ENCODE assay signal across 17 cellular contexts in the genomic region with DNA sequence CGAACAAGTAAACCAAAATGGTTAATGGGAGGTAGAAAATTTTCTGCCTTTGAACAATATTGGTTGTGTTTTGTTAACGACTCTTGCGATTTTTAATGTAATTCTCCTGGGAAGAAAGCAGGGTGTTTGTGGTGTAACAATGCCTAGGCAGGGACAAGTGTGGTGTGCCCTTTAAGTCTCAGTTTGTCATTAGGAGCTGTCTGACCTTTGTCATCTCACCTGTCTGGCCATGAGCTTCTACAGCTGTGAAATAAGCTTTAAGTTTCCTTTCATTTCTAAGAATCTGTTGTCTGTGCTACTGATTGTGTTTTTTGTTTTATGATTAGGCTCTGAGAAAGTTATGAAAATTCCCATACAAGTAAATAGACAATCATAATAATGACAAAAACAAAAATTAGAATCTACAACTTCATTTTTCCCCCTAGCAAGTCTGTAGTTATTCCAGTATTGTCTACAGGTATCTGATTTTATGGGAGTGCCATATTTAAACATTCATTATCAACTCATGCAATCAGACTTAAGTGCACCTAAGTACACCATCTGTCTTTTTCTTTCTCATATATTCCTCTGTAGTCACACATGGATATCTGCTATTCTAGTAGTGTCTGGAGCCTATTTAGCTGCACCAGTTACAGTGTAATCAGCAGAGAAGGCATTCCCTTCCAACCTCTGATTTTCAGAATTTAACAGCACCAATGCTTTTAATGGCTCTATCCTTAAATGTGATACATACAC.
"Had no signal": no experiment of that assay in that cellular context is flagged by ENCODE, and none has a peak within 500 bp of the region (broad histone marks: within the 10 kb centered on the region; RNA-seq: fewer than 3 reads in every experiment).

No MANE protein-coding gene starts in this region.

- ATAC-seq: effector memory CD8-positive, alpha-beta T cell; gastrocnemius medialis; left cardiac atrium; left ventricle myocardium superior; naive thymus-derived CD8-positive, alpha-beta T cell; sciatic nerve; stimulated activated naive CD8-positive, alpha-beta T cell treated with anti-CD3 and anti-CD28 coated beads, Interleukin-15, Interleukin-2, amounts not matched to agents 100 U/mL and 50 U/mL, for 24 hours had no signal

- H3K4me1 Mint-ChIP-seq: naive thymus-derived CD8-positive, alpha-beta T cell had no signal

- FAIRE-seq: colon, keratinocyte had no signal

- H3K9me3 ChIP-seq: esophagus muscularis mucosa, gastrocnemius medialis, tibial artery, uterus had no signal

- H3K4me3 Mint-ChIP-seq: dendritic cell treated with granulocyte-macrophage colony-stimulating factor and Interleukin-4, amounts not matched to agents 40 ng/mL and 50 ng/mL, for 4 days; effector memory CD8-positive, alpha-beta T cell; naive thymus-derived CD8-positive, alpha-beta T cell had no signal

- H3K36me3 Mint-ChIP-seq: naive thymus-derived CD8-positive, alpha-beta T cell had no signal

- H3K27ac ChIP-seq: epithelial cell of prostate, esophagus muscularis mucosa, gastrocnemius medialis, tibial artery, upper lobe of left lung, uterus had no signal

- H3K27ac Mint-ChIP-seq: dendritic cell treated with granulocyte-macrophage colony-stimulating factor and Interleukin-4, amounts not matched to agents 40 ng/mL and 50 ng/mL, for 4 days; effector memory CD8-positive, alpha-beta T cell; naive thymus-derived CD8-positive, alpha-beta T cell had no signal

- H3K27me3 Mint-ChIP-seq: dendritic cell treated with granulocyte-macrophage colony-stimulating factor and Interleukin-4, amounts not matched to agents 40 ng/mL and 50 ng/mL, for 4 days; effector memory CD8-positive, alpha-beta T cell had no signal

- H3K27me3 ChIP-seq: esophagus muscularis mucosa, gastrocnemius medialis, tibial artery, upper lobe of left lung, uterus had no signal

- H3K4me1 ChIP-seq: esophagus muscularis mucosa, gastrocnemius medialis, tibial artery, upper lobe of left lung, uterus had no signal

- DNase-seq: effector memory CD8-positive, alpha-beta T cell; gastrocnemius medialis; left cardiac atrium; left ventricle myocardium superior; naive thymus-derived CD8-positive, alpha-beta T cell; posterior cingulate gyrus; stimulated activated CD4-positive, alpha-beta T cell treated with anti-CD3 and anti-CD28 coated beads, Interleukin-2, amount 100 ng/mL, for 48 hours; stimulated activated naive CD8-positive, alpha-beta T cell treated with anti-CD3 and anti-CD28 coated beads, Interleukin-15, Interleukin-2, amounts not matched to agents 100 U/mL and 50 U/mL, for 24 hours; tibial artery; upper lobe of left lung; uterus had no signal

- H3K36me3 ChIP-seq: esophagus muscularis mucosa, gastrocnemius medialis, tibial artery, upper lobe of left lung, uterus had no signal

- H3K4me3 ChIP-seq: esophagus muscularis mucosa, gastrocnemius medialis, tibial artery, upper lobe of left lung, uterus had no signal
